In genomic region chr3:173920386-173920785, GRCh38 we compare ENCODE assay signal across 12 cellular contexts.
DNase-seq lines count a peak whose midpoint lies in the region; ATAC-seq and TF ChIP-seq lines count a peak whose summit lies in the region.
"Had no signal": no experiment of that assay in that cellular context is flagged by ENCODE, and none has a peak within 500 bp of the region (broad histone marks: within the 10 kb centered on the region; RNA-seq: fewer than 3 reads in every experiment).

No MANE protein-coding gene starts in this region.

- DNase-seq in NCI-H146 treated with DMSO at 0.1 percent for 48 hours (lab: John Stamatoyannopoulos, UW; ENCODE audit: unreplicated experiment): peak; percentile 34
- peak; percentile 27 for DNase-seq in kidney glomerular epithelial cell (lab: John Stamatoyannopoulos, UW)
- no peak for DNase-seq in stimulated activated CD4-positive, alpha-beta T cell treated with anti-CD3 and anti-CD28 coated beads, Interleukin-2, amount 100 ng/mL, for 48 hours
- no peak for DNase-seq in central memory CD4-positive, alpha-beta T cell
- DNase-seq in omental fat pad (ENCODE audit: low spot score): no peak
- DNase-seq: body of pancreas; left colon; NCI-H1417 treated with DMSO at 0.1 percent for 48 hours; stimulated activated CD8-positive, alpha-beta memory T cell treated with anti-CD3 and anti-CD28 coated beads, Interleukin-4, amount 100 ng/mL, for 48 hours; WERI-Rb-1 had no signal

- no peak for TF ChIP-seq CTCF in omental fat pad (IDR thresholded peaks at IDR 0.05)

- ATAC-seq in GM18870 (IDR thresholded peaks at IDR 0.05; ENCODE audit: unreplicated experiment): peak; percentile 89
- ATAC-seq in HG02798 (IDR thresholded peaks at IDR 0.05; ENCODE audit: poor library complexity, unreplicated experiment): peak; percentile 87
- no peak for ATAC-seq in omental fat pad (ENCODE audit: low FRiP score)
- ATAC-seq: body of pancreas, left colon had no signal

Comparison
In these comparisons a context has a peak if more than half of its experiments do, and no peak if none do; other contexts are left out.
1. DNase-seq: peak in NCI-H146 treated with DMSO at 0.1 percent for 48 hours (single experiment) and kidney glomerular epithelial cell (single experiment); none in stimulated activated CD4-positive, alpha-beta T cell treated with anti-CD3 and anti-CD28 coated beads, Interleukin-2, amount 100 ng/mL, for 48 hours (0 of 2), central memory CD4-positive, alpha-beta T cell (single experiment) and omental fat pad (single experiment).